1 cellular context compared by ENCODE assay signal in the genomic region with DNA sequence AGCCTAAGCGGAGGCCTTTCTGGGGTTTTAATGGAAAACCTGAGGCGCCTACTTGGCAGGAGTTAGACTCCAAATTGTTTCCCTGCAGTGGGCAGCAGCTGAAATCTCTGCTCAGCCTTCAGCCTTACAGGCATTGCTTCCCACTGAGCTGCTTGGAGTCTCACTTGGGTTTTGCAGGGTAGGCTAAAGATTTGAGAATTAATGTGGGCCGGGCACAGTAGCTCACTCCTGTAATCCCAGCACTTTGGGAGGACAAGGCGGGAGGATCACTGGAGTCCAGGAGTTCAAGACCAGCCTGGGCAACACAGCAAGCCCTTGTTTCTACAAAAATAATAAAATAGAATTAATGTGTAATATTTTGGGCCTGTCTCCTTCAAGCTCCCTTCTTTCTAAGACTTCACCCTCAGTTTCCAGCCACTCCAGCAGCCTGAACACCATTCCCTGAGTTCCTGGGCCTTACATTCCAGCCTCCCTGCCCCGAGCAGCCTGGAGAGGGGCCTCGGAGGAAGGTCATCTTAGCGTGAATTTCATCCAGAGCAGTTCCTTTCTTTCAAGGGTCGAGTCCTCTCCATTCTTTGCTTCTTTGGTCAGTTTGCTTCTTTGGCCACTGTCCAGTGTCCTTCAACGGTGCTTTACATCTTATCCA.
TF ChIP-seq lines count a peak whose summit lies in the region.

No MANE protein-coding gene starts in this region.

TF ChIP-seq in HepG2, 621 proteins besides CTCF, POLR2A, EP300 and RAD21:
- TF ChIP-seq EHMT2 (IDR thresholded peaks at IDR 0.05; ENCODE audit: borderline replicate concordance, low read depth, low read length): 0 out of 2 replicates have a peak, but pooled peaks have one; percentile 6
- TF ChIP-seq, protein P1, sequence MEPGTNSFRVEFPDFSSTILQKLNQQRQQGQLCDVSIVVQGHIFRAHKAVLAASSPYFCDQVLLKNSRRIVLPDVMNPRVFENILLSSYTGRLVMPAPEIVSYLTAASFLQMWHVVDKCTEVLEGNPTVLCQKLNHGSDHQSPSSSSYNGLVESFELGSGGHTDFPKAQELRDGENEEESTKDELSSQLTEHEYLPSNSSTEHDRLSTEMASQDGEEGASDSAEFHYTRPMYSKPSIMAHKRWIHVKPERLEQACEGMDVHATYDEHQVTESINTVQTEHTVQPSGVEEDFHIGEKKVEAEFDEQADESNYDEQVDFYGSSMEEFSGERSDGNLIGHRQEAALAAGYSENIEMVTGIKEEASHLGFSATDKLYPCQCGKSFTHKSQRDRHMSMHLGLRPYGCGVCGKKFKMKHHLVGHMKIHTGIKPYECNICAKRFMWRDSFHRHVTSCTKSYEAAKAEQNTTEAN (CRISPR knock-in tag; conservative IDR thresholded peaks at IDR 0.05): 0 out of 2 replicates have a peak, but pooled peaks have one; percentile 1
- TF ChIP-seq TEAD3 (CRISPR knock-in tag; optimal IDR thresholded peaks at IDR 0.05; ENCODE audit: borderline replicate concordance): peak; percentile 24
- TF ChIP-seq, protein P2, sequence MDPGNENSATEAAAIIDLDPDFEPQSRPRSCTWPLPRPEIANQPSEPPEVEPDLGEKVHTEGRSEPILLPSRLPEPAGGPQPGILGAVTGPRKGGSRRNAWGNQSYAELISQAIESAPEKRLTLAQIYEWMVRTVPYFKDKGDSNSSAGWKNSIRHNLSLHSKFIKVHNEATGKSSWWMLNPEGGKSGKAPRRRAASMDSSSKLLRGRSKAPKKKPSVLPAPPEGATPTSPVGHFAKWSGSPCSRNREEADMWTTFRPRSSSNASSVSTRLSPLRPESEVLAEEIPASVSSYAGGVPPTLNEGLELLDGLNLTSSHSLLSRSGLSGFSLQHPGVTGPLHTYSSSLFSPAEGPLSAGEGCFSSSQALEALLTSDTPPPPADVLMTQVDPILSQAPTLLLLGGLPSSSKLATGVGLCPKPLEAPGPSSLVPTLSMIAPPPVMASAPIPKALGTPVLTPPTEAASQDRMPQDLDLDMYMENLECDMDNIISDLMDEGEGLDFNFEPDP (CRISPR knock-in tag; conservative IDR thresholded peaks at IDR 0.05): peak; percentile 89; the same call in 1 of the 2 replicates
- no peak for TF ChIP-seq TCF12 (IDR thresholded peaks at IDR 0.05)
- 0 out of 2 replicates have a peak, but pooled peaks have one; percentile 49 for TF ChIP-seq TCF12 (CRISPR knock-in tag; IDR thresholded peaks at IDR 0.05)
- TF ChIP-seq, protein P3, sequence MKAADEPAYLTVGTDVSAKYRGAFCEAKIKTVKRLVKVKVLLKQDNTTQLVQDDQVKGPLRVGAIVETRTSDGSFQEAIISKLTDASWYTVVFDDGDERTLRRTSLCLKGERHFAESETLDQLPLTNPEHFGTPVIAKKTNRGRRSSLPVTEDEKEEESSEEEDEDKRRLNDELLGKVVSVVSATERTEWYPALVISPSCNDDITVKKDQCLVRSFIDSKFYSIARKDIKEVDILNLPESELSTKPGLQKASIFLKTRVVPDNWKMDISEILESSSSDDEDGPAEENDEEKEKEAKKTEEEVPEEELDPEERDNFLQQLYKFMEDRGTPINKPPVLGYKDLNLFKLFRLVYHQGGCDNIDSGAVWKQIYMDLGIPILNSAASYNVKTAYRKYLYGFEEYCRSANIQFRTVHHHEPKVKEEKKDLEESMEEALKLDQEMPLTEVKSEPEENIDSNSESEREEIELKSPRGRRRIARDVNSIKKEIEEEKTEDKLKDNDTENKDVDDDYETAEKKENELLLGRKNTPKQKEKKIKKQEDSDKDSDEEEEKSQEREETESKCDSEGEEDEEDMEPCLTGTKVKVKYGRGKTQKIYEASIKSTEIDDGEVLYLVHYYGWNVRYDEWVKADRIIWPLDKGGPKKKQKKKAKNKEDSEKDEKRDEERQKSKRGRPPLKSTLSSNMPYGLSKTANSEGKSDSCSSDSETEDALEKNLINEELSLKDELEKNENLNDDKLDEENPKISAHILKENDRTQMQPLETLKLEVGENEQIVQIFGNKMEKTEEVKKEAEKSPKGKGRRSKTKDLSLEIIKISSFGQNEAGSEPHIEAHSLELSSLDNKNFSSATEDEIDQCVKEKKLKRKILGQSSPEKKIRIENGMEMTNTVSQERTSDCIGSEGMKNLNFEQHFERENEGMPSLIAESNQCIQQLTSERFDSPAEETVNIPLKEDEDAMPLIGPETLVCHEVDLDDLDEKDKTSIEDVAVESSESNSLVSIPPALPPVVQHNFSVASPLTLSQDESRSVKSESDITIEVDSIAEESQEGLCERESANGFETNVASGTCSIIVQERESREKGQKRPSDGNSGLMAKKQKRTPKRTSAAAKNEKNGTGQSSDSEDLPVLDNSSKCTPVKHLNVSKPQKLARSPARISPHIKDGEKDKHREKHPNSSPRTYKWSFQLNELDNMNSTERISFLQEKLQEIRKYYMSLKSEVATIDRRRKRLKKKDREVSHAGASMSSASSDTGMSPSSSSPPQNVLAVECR (CRISPR knock-in tag; IDR thresholded peaks at IDR 0.05; ENCODE audit: borderline replicate concordance): 0 out of 2 replicates have a peak, but pooled peaks have one; percentile 12
- 0 out of 2 replicates have a peak, but pooled peaks have one; percentile 7 for TF ChIP-seq ZSCAN30 (CRISPR knock-in tag; IDR thresholded peaks at IDR 0.05)
- 0 out of 2 replicates have a peak, but pooled peaks have one; percentile 44 for TF ChIP-seq CAMTA2 (CRISPR knock-in tag; IDR thresholded peaks at IDR 0.05; ENCODE audit: borderline replicate concordance)
- TF ChIP-seq, protein P4, sequence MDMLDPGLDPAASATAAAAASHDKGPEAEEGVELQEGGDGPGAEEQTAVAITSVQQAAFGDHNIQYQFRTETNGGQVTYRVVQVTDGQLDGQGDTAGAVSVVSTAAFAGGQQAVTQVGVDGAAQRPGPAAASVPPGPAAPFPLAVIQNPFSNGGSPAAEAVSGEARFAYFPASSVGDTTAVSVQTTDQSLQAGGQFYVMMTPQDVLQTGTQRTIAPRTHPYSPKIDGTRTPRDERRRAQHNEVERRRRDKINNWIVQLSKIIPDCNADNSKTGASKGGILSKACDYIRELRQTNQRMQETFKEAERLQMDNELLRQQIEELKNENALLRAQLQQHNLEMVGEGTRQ (IDR thresholded peaks at IDR 0.05; ENCODE audit: low read depth, low read length): no peak
- TF ChIP-seq, protein P4 (CRISPR knock-in tag; IDR thresholded peaks at IDR 0.05; ENCODE audit: borderline replicate concordance): 0 out of 2 replicates have a peak, but pooled peaks have one; percentile 7
- 0 out of 2 replicates have a peak, but pooled peaks have one; percentile 0 for TF ChIP-seq YEATS4 (CRISPR knock-in tag; IDR thresholded peaks at IDR 0.05; ENCODE audit: borderline replicate concordance)
- no peak for TF ChIP-seq ZNF570 (CRISPR knock-in tag; IDR thresholded peaks at IDR 0.05; ENCODE audit: borderline replicate concordance)
- TF ChIP-seq ZNF7 (CRISPR knock-in tag; IDR thresholded peaks at IDR 0.05): peak; percentile 82
- TF ChIP-seq ZNF333 (CRISPR knock-in tag; IDR thresholded peaks at IDR 0.05; ENCODE audit: borderline replicate concordance): 0 out of 2 replicates have a peak, but pooled peaks have one; percentile 48
- 0 out of 2 replicates have a peak, but pooled peaks have one; percentile 51 for TF ChIP-seq FOXC1 (CRISPR knock-in tag; IDR thresholded peaks at IDR 0.05; ENCODE audit: borderline replicate concordance)
- no peak for TF ChIP-seq HNRNPL (IDR thresholded peaks at IDR 0.05; ENCODE audit: low read depth, low read length)
- 0 out of 2 replicates have a peak, but pooled peaks have one; percentile 7 for TF ChIP-seq ZNF510 (CRISPR knock-in tag; IDR thresholded peaks at IDR 0.05; ENCODE audit: low read depth)
- TF ChIP-seq ZNF720 (CRISPR knock-in tag; IDR thresholded peaks at IDR 0.05): no peak
- TF ChIP-seq SNAI1 (CRISPR knock-in tag; IDR thresholded peaks at IDR 0.05; ENCODE audit: borderline replicate concordance): 0 out of 2 replicates have a peak, but pooled peaks have one; percentile 65
- TF ChIP-seq ZNF326 (CRISPR knock-in tag; IDR thresholded peaks at IDR 0.05; ENCODE audit: borderline replicate concordance): no peak
- TF ChIP-seq U2AF1 (optimal IDR thresholded peaks at IDR 0.05; ENCODE audit: low read depth, low read length): no peak
- peak; percentile 0 for TF ChIP-seq ZNF883 (CRISPR knock-in tag; IDR thresholded peaks at IDR 0.05; ENCODE audit: not compliant biosample characterization)
